In the genomic region with DNA sequence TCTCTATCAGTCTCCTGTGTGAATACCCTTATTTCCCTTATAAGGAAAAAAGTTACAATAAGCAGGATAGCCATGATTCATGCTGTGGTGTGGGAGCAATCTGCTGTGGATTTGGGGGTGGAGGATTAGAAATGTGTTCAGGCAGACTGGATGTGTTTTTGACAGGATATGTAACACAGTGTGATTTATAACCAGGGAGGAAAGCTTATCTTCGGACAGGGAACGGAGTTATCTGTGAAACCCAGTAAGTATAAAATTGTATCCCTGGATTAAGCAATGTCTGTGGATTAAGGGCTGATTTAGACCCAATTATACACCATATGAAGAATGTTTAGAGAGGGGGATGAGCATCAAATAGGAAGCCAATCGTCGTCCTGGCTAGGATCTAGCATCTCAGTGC, we compare ENCODE assay signal across 10 cellular contexts.
DNase-seq lines count a peak whose midpoint lies in the region; ATAC-seq and TF ChIP-seq lines count a peak whose summit lies in the region.
"Had no signal": no experiment of that assay in that cellular context is flagged by ENCODE, and none has a peak within 500 bp of the region (broad histone marks: within the 10 kb centered on the region; RNA-seq: fewer than 3 reads in every experiment).

No MANE protein-coding gene starts in this region.

- DNase-seq in GM04503 (ENCODE audit: low read depth) = peak; percentile 21
- no peak for DNase-seq in OCI-LY7 (ENCODE audit: low spot score)
- DNase-seq in caudate nucleus (lab: John Stamatoyannopoulos, UW) = peak in 11 of 61 donors; percentile 4 to 74 (median 16)
- DNase-seq in osteoblast (ENCODE audit: insufficient read length, low spot score, missing footprints) = no peak
- DNase-seq in NCI-H446 treated with DMSO at 0.1 percent for 48 hours (lab: John Stamatoyannopoulos, UW) = no peak
- no peak for DNase-seq in left colon
- DNase-seq: NCI-H1417, SW 1271 had no signal

- H3K4me2 ChIP-seq in OCI-LY7 (ENCODE audit: low read length) = peak overlapping the region; percentile 59
- H3K4me2 ChIP-seq in osteoblast (ENCODE audit: insufficient read depth, low read length) = peak overlapping the region; percentile 37

- BruUV-seq in OCI-LY7 (replicated peaks; lab: Mats Ljungman, UMichigan) = no TSS peak

- H3K27me3 ChIP-seq in osteoblast (ENCODE audit: insufficient read depth, low read length) = peaks cover 6% of the 10 kb centered on the region

- ATAC-seq in GM19463 (IDR thresholded peaks at IDR 0.05; ENCODE audit: unreplicated experiment) (no peak), HG03135 (IDR thresholded peaks at IDR 0.05; ENCODE audit: unreplicated experiment) (no peak), left colon (no peak)

- no peaks in the 10 kb centered on the region for H4K20me1 ChIP-seq in OCI-LY7 (ENCODE audit: insufficient read depth, low read length)
- H4K20me1 ChIP-seq in osteoblast (ENCODE audit: insufficient read depth, low read length) = no peaks in the 10 kb centered on the region

- intact Hi-C loops in OCI-LY7 (cut with micrococcal nuclease; ENCODE audit: unreplicated experiment) (no loop called here), left colon (cut with DNase I, micrococcal nuclease) (no loop called here)

- H3K27ac ChIP-seq in OCI-LY7 (ENCODE audit: low read depth, low read length, poor library complexity, severe bottlenecking) = peak overlapping the region; percentile 49
- peak overlapping the region; percentile 86 for H3K27ac ChIP-seq in caudate nucleus (ENCODE audit: low read depth, low read length)
- no peak overlapping the region for H3K27ac ChIP-seq in osteoblast (ENCODE audit: low read depth, low read length)

- TF ChIP-seq CTCF in OCI-LY7 (conservative IDR thresholded peaks at IDR 0.05; ENCODE audit: low read length) (no peak), osteoblast (IDR thresholded peaks at IDR 0.05; ENCODE audit: extremely low read depth, low read depth, low read length) (no peak)

- CTCF ChIA-PET in OCI-LY7 (lab: Charles Lee; ENCODE audit: unreplicated experiment) = interaction anchor here (1.5 kb wide), 1 partner anchor 11 kb away, joined by 5 read pairs; no protein-coding TSS in a partner anchor

- H3K79me2 ChIP-seq in OCI-LY7 (ENCODE audit: insufficient read depth, low read depth, low read length) (no peaks in the 10 kb centered on the region), osteoblast (ENCODE audit: insufficient read depth, low read length) (no peaks in the 10 kb centered on the region)

- POLR2A ChIA-PET in OCI-LY7 (lab: Charles Lee) = interaction anchor here (0.6 to 7.6 kb wide), 5 partner anchors 11 to 368 kb away, joined by 3 to 101 read pairs (median 3); no protein-coding TSS in a partner anchor

- H3K9me3 ChIP-seq in OCI-LY7 (ENCODE audit: low read length) = no peaks in the 10 kb centered on the region
- no peaks in the 10 kb centered on the region for H3K9me3 ChIP-seq in osteoblast (ENCODE audit: low read depth, low read length)

- H3K4me3 ChIP-seq in OCI-LY7 (ENCODE audit: low read depth, low read length, poor library complexity, severe bottlenecking) (peak overlapping the region; percentile 23), osteoblast (ENCODE audit: insufficient read depth, low read length) (no peak overlapping the region)

- H3K36me3 ChIP-seq in OCI-LY7 (ENCODE audit: insufficient read depth, low read length) (no peaks in the 10 kb centered on the region), osteoblast (ENCODE audit: insufficient read depth, low read length) (no peaks in the 10 kb centered on the region)

- H3K4me1 ChIP-seq in OCI-LY7 (ENCODE audit: insufficient read depth, low read length, poor library complexity, severe bottlenecking) (peaks cover 100% of the 10 kb centered on the region), osteoblast (ENCODE audit: insufficient read depth, low read length) (peaks cover 7% of the 10 kb centered on the region)

- H2AFZ ChIP-seq in OCI-LY7 (ENCODE audit: low read length) (peak overlapping the region; percentile 91), osteoblast (ENCODE audit: low read length) (no peak overlapping the region)

- H3K9me2 ChIP-seq in OCI-LY7 (ENCODE audit: insufficient read depth, low read length) = no peaks in the 10 kb centered on the region
